ENCODE assay signal across 8 cellular contexts in the genomic region with DNA sequence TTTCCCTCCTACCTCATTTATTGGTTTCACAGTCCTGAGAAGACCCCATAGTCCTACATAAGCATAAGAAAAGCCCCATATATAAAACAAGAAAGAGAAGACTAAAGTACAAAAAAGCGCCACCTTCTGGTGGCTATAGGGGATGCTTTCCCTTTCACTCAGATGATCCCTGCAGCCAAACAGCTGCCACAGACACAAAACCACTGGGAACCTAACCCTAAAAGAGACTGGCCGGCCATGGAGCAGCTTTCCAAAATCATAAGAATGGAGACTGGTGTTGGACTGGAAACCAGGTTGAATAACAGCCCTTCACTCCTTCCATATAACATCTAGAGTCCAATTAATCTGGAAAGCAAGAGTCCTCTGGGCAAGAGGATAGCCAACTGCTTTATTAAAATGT. TPM values are rescaled to one million over a fixed set of nuclear protein-coding genes. Genes with fewer than 3 reads are reported as not detected.
A peak's percentile ranks its signal among the peaks of the same experiment; 100 is the strongest.
DNase-seq lines count a peak whose midpoint lies in the region; ATAC-seq and TF ChIP-seq lines count a peak whose summit lies in the region.

No MANE protein-coding gene starts in this region.

- 38 to 45% methylated on average over 2 of the region's 2 CpGs for WGBS in GM23248 (ENCODE audit: low coverage in 1 of 2, low lambda C conversion rate in 2 of 2, missing lambda C conversion rate in 2 of 2), 2 experiments
- WGBS in lung, 2 donors, result 53 to 56% methylated on average over 2 of the region's 2 CpGs
- WGBS in upper lobe of left lung, 2 donors, result 44 to 69% methylated on average over 2 of the region's 2 CpGs

- H3K4me1 ChIP-seq in GM23248 (ENCODE audit: insufficient read depth), result peaks cover 39% of the 10 kb centered on the region
- peaks cover 9 to 13% of the 10 kb centered on the region in 2 donors for H3K4me1 ChIP-seq in lung (ENCODE audit: control insufficient read depth in 2 of 2, insufficient read depth in 2 of 2, low read length in 2 of 2)
- H3K4me1 ChIP-seq in upper lobe of left lung, result peaks cover 40 to 51% (median 42%) of the 10 kb centered on the region in 4 donors

- H3K4me2 ChIP-seq in GM23248 (ENCODE audit: unreplicated experiment), result peak overlapping the region; percentile 54

- peaks cover 40% of the 10 kb centered on the region for H3F3A ChIP-seq in GM23248 (ENCODE audit: insufficient read depth)

- no peaks in the 10 kb centered on the region for H3K9me2 ChIP-seq in GM23248 (ENCODE audit: insufficient read depth)

- H3K79me2 ChIP-seq in GM23248 (ENCODE audit: insufficient read depth), result peaks cover 92% of the 10 kb centered on the region

- TF ChIP-seq EP300 in upper lobe of left lung (IDR thresholded peaks at IDR 0.05), result no peak

- H3K27me3 ChIP-seq in GM23248 (replicated peaks; ENCODE audit: insufficient read depth), result no peaks in the 10 kb centered on the region
- no peaks in the 10 kb centered on the region for H3K27me3 ChIP-seq in lung (ENCODE audit: control insufficient read depth, insufficient read depth)
- H3K27me3 ChIP-seq in upper lobe of left lung, result no peaks in the 10 kb centered on the region

- H3K9me3 ChIP-seq in GM23248 (ENCODE audit: low read depth) (no peaks in the 10 kb centered on the region), lung (ENCODE audit: control insufficient read depth in 2 of 2, insufficient read depth in 1 of 2, low read length in 1 of 2) (no peaks in the 10 kb centered on the region), upper lobe of left lung (no peaks in the 10 kb centered on the region)

- in situ Hi-C loops in GM23248 (cut with MboI), result no loop called here

- H3K27ac ChIP-seq in C4-2B (no peak overlapping the region), GM23248 (peak overlapping the region; percentile 91), cingulate gyrus (ENCODE audit: low read depth, low read length) (peak overlapping the region; percentile 91), lung (ENCODE audit: low read depth in 1 of 2, low read length in 1 of 2) (peak overlapping the region; percentile 76 to 87), upper lobe of left lung (peak overlapping the region; percentile 80 to 89 (median 82))

- H3K4me3 ChIP-seq in GM23248 (no peak overlapping the region), lung (no peak overlapping the region), upper lobe of left lung (no peak overlapping the region)

- no peaks in the 10 kb centered on the region for H4K20me1 ChIP-seq in GM23248 (ENCODE audit: insufficient read depth)

- H3K9ac ChIP-seq in GM23248, result peak overlapping the region; percentile 72

- TF ChIP-seq CTCF in C4-2B (conservative IDR thresholded peaks at IDR 0.05) (peak; percentile 78), lung (IDR thresholded peaks at IDR 0.05; ENCODE audit: control extremely low read depth, extremely low read depth) (peak; percentile 12), upper lobe of left lung (IDR thresholded peaks at IDR 0.05) (peak in 5 of 6 experiments; percentile 41 to 59 (median 43))

- DNase-seq in GM23248, result peak; percentile 62
- peak; percentile 33 for DNase-seq in SKM-1 (lab: John Stamatoyannopoulos, UW; ENCODE audit: unreplicated experiment)
- DNase-seq in lung (ENCODE audit: low spot score), result no peak
- no peak for DNase-seq in upper lobe of left lung
- no peak for DNase-seq in NCI-H774 (lab: John Stamatoyannopoulos, UW)
- DNase-seq in activated CD4-positive, CD25-positive, alpha-beta regulatory T cell treated with anti-CD3 and anti-CD28 coated beads, Interleukin-2, amount 50 U/mL, for 72 hours, result no peak

- H3K36me3 ChIP-seq in GM23248 (ENCODE audit: low read depth), result peaks cover 53% of the 10 kb centered on the region
- H3K36me3 ChIP-seq in lung (ENCODE audit: control insufficient read depth in 2 of 2, insufficient read depth in 2 of 2, low read length in 2 of 2), result peaks cover 19 to 28% of the 10 kb centered on the region in 2 donors
- peaks cover 10 to 90% (median 49%) of the 10 kb centered on the region in 4 donors for H3K36me3 ChIP-seq in upper lobe of left lung

- ATAC-seq in lung (ENCODE audit: insufficient read depth, low FRiP score) (no peak), upper lobe of left lung (ENCODE audit: low FRiP score in 2 of 2) (no peak)

- TF ChIP-seq POLR2A in upper lobe of left lung (IDR thresholded peaks at IDR 0.05), result no peak

- H2AFZ ChIP-seq in GM23248, result no peak overlapping the region

RNA-seq across cellular contexts. Expression of a gene that starts 11.4 kb away (rescaled TPM):
- total RNA-seq in GM23248 (2014; rRNA removed; shearing (Covaris generic)), result 80.6 and 89.2 TPM in 2 replicates
- polyA plus RNA-seq in GM23248 (2016; fragmentation: Nextera tagmentation; extraction: Ambion mirVana) (173 TPM in 2 replicates), lung (10 to 100 TPM; 40.7 to 48.8 TPM)
- total RNA-seq in lung (100 to 1,000 TPM; 140 to 147 TPM), upper lobe of left lung (100 to 1,000 TPM in 5 of 6 donors, 10 to 100 TPM in 1; 91.5 to 190 (median 132) TPM)

RNA-seq across cellular contexts. Expression of a gene that starts 43.5 kb away (rescaled TPM):
- total RNA-seq in GM23248 (2014; rRNA removed; shearing (Covaris generic)), result 19.5 and 21.1 TPM in 2 replicates
- polyA plus RNA-seq in GM23248 (2016; fragmentation: Nextera tagmentation; extraction: Ambion mirVana) (3.2 and 3.5 TPM in 2 replicates), lung (10 to 100 TPM; 24.3 to 26.1 TPM)
- total RNA-seq in lung (10 to 100 TPM; 38.0 to 78.0 TPM), upper lobe of left lung (10 to 100 TPM; 35.6 to 82.1 (median 55.1) TPM)

Comparison
In these comparisons a context has a peak if more than half of its experiments do, and no peak if none do; other contexts are left out.
1. CTCF ChIP-seq: peak in every context shown above with its lines; median percentile 78 in C4-2B; 43 in upper lobe of left lung; 12 in lung.
2. DNase-seq: peak in GM23248 (single experiment) and SKM-1 (single experiment); none in lung (single experiment), upper lobe of left lung (0 of 2), NCI-H774 (single experiment) and activated CD4-positive, CD25-positive, alpha-beta regulatory T cell treated with anti-CD3 and anti-CD28 coated beads, Interleukin-2, amount 50 U/mL, for 72 hours (single experiment).